Comparison of ENCODE assay signal across 9 cellular contexts in genomic region chr5:39100851-39101396, GRCh38. TPM values are rescaled to one million over a fixed set of nuclear protein-coding genes. Genes with fewer than 3 reads are reported as not detected.
A peak's percentile ranks its signal among the peaks of the same experiment; 100 is the strongest.
DNase-seq lines count a peak whose midpoint lies in the region; ATAC-seq lines count a peak whose summit lies in the region.
"Had no signal": no experiment of that assay in that cellular context is flagged by ENCODE, and none has a peak within 500 bp of the region (broad histone marks: within the 10 kb centered on the region; RNA-seq: fewer than 3 reads in every experiment).

No MANE protein-coding gene starts in this region.

- DNase-seq in stimulated activated naive CD8-positive, alpha-beta T cell treated with anti-CD3 and anti-CD28 coated beads, Interleukin-15, amount 100 ng/mL, for 72 hours: no peak
- DNase-seq in stimulated activated naive CD8-positive, alpha-beta T cell treated with anti-CD3 and anti-CD28 coated beads, Interleukin-15, Interleukin-2, amounts not matched to agents 100 U/mL and 50 U/mL, for 24 hours: no peak
- DNase-seq in T-helper 17 cell (no peak), fibroblast of peridontal ligament (ENCODE audit: extremely low read depth) (peak; percentile 99), NCI-H1436 treated with DMSO at 0.1 percent for 48 hours (lab: John Stamatoyannopoulos, UW) (no peak)
- DNase-seq: nephron progenitor cell had no signal

- H3K27me3 Mint-ChIP-seq in stimulated activated naive CD8-positive, alpha-beta T cell treated with anti-CD3 and anti-CD28 coated beads, Interleukin-15, amount 100 ng/mL, for 72 hours: no peaks in the 10 kb centered on the region
- no peaks in the 10 kb centered on the region for H3K27me3 Mint-ChIP-seq in T-helper 17 cell

- no peak overlapping the region for H3K4me3 Mint-ChIP-seq in stimulated activated naive CD8-positive, alpha-beta T cell treated with anti-CD3 and anti-CD28 coated beads, Interleukin-15, amount 100 ng/mL, for 72 hours
- H3K4me3 Mint-ChIP-seq in T-helper 17 cell: peak overlapping the region; percentile 25
- H3K4me3 Mint-ChIP-seq: nephron progenitor cell had no signal

- peak overlapping the region; percentile 55 to 65 for H3K27ac Mint-ChIP-seq in stimulated activated naive CD8-positive, alpha-beta T cell treated with anti-CD3 and anti-CD28 coated beads, Interleukin-15, amount 100 ng/mL, for 72 hours
- H3K27ac Mint-ChIP-seq in T-helper 17 cell: peak overlapping the region; percentile 69
- H3K27ac Mint-ChIP-seq: nephron progenitor cell had no signal

- H3K4me1 Mint-ChIP-seq in stimulated activated naive CD8-positive, alpha-beta T cell treated with anti-CD3 and anti-CD28 coated beads, Interleukin-15, amount 100 ng/mL, for 72 hours: peaks cover 23% of the 10 kb centered on the region
- peaks cover 42% of the 10 kb centered on the region for H3K4me1 Mint-ChIP-seq in T-helper 17 cell
- H3K4me1 Mint-ChIP-seq: nephron progenitor cell had no signal

- ATAC-seq in stimulated activated naive CD8-positive, alpha-beta T cell treated with anti-CD3 and anti-CD28 coated beads, Interleukin-15, amount 100 ng/mL, for 72 hours: no peak
- ATAC-seq in stimulated activated naive CD8-positive, alpha-beta T cell treated with anti-CD3 and anti-CD28 coated beads, Interleukin-15, Interleukin-2, amounts not matched to agents 100 U/mL and 50 U/mL, for 24 hours: no peak
- ATAC-seq in T-helper 17 cell: peak; percentile 37
- ATAC-seq in GM21825 (IDR thresholded peaks at IDR 0.05; ENCODE audit: unreplicated experiment): no peak
- no peak for ATAC-seq in HG02938 (IDR thresholded peaks at IDR 0.05; ENCODE audit: unreplicated experiment)
- no peak for ATAC-seq in GM19324 (IDR thresholded peaks at IDR 0.05; ENCODE audit: low FRiP score, unreplicated experiment)

- H3K36me3 Mint-ChIP-seq in T-helper 17 cell (ENCODE audit: low read depth): peaks cover 11% of the 10 kb centered on the region

- no peaks in the 10 kb centered on the region for H3K9me3 ChIP-seq in T-helper 17 cell (ENCODE audit: control insufficient read depth, low read length, poor library complexity, severe bottlenecking)

- no peaks in the 10 kb centered on the region for H3K9me3 Mint-ChIP-seq in stimulated activated naive CD8-positive, alpha-beta T cell treated with anti-CD3 and anti-CD28 coated beads, Interleukin-15, amount 100 ng/mL, for 72 hours
- H3K9me3 Mint-ChIP-seq: nephron progenitor cell had no signal

RNA-seq across cellular contexts. Expression of gene RICTOR, which starts 26.7 kb away (rescaled TPM):
- total RNA-seq in T-helper 17 cell: 10 to 100 TPM; 84.8 to 88.8 TPM
